Comparison of ENCODE assay signal across 15 cellular contexts in genomic region chr20:61499859-61500258, GRCh38.
DNase-seq lines count a peak whose midpoint lies in the region; ATAC-seq and TF ChIP-seq lines count a peak whose summit lies in the region.
"Had no signal": no experiment of that assay in that cellular context is flagged by ENCODE, and none has a peak within 500 bp of the region (broad histone marks: within the 10 kb centered on the region; RNA-seq: fewer than 3 reads in every experiment).

No MANE protein-coding gene starts in this region.

- no peak overlapping the region for H2AFZ ChIP-seq in neuronal stem cell (ENCODE audit: low read length)
- H2AFZ ChIP-seq: parathyroid adenoma had no signal

- H3K9ac ChIP-seq in neuronal stem cell (ENCODE audit: low read depth, low read length, poor library complexity): no peak overlapping the region
- H3K9ac ChIP-seq: parathyroid adenoma had no signal

- ATAC-seq in GM18870 (IDR thresholded peaks at IDR 0.05; ENCODE audit: unreplicated experiment): no peak
- ATAC-seq: SK-N-SH treated with all-trans-retinoic acid at 6 μM for 48 hours had no signal

- no peaks in the 10 kb centered on the region for H3K27me3 ChIP-seq in neuronal stem cell (ENCODE audit: control insufficient read depth in 3 of 3, insufficient read depth in 3 of 3, low read depth in 1 of 3, low read length in 3 of 3)

- in situ Hi-C loops in astrocyte of the spinal cord (cut with HindIII; ENCODE audit: low sequenced_read_pairs): no loop called here

- H2BK15ac ChIP-seq in neuronal stem cell (ENCODE audit: low read length): no peak overlapping the region

- H4K8ac ChIP-seq in neuronal stem cell (ENCODE audit: low read depth, low read length): no peak overlapping the region

- peak overlapping the region; percentile 16 for H2AK5ac ChIP-seq in neuronal stem cell (ENCODE audit: low read depth, low read length)

- no peaks in the 10 kb centered on the region for H3K79me1 ChIP-seq in neuronal stem cell (ENCODE audit: low read depth, low read length)

- no peak overlapping the region for H2BK120ac ChIP-seq in neuronal stem cell (ENCODE audit: low read depth, low read length)

- H3K27ac ChIP-seq in neuronal stem cell (replicated peaks; ENCODE audit: low read length): no peak overlapping the region
- H3K27ac ChIP-seq: parathyroid adenoma had no signal

- DNase-seq in EL: peak; percentile 38
- peak; percentile 88 for DNase-seq in NCI-H2227 (lab: John Stamatoyannopoulos, UW; ENCODE audit: unreplicated experiment)
- DNase-seq in astrocyte of the spinal cord (ENCODE audit: low read depth, low spot score): peak; percentile 46
- no peak for DNase-seq in neuronal stem cell (ENCODE audit: low spot score)
- DNase-seq in OCI-M1 (lab: John Stamatoyannopoulos, UW): no peak
- no peak for DNase-seq in activated CD4-positive, CD25-positive, alpha-beta regulatory T cell treated with anti-CD3 and anti-CD28 coated beads, Interleukin-2, amount 50 U/mL, for 72 hours
- DNase-seq: activated CD4-positive, alpha-beta T cell treated with anti-CD3 and anti-CD28 coated beads, Interleukin-2, amount 10 ng/mL, durations not matched to agents 7 days and 5 days; activated naive CD4-positive, alpha-beta T cell treated with anti-CD3 and anti-CD28 coated beads, Interleukin-2, amount 50 U/mL, for 16 hours; cortex of kidney; H7; small intestine; stimulated activated CD4-positive, alpha-beta T cell treated with anti-CD3 and anti-CD28 coated beads, Interleukin-4, amount 100 ng/mL, for 24 hours had no signal

- H3K4me1 ChIP-seq in neuronal stem cell (ENCODE audit: control insufficient read depth in 2 of 2, insufficient read depth in 1 of 2, low read depth in 1 of 2, low read length in 2 of 2): peaks cover 9 to 14% of the 10 kb centered on the region in 2 donors
- H3K4me1 ChIP-seq: parathyroid adenoma had no signal

- H3K4ac ChIP-seq in neuronal stem cell (ENCODE audit: low read length): no peak overlapping the region

- no peak overlapping the region for H3K4me2 ChIP-seq in neuronal stem cell (ENCODE audit: insufficient read depth, low read length, poor library complexity, severe bottlenecking)

- no peak overlapping the region for H2BK5ac ChIP-seq in neuronal stem cell (ENCODE audit: low read length)

- H4K91ac ChIP-seq in neuronal stem cell (ENCODE audit: low read depth, low read length, poor library complexity): no peak overlapping the region

- peaks cover 0 to 2% of the 10 kb centered on the region in 2 donors for H3K9me3 ChIP-seq in neuronal stem cell (replicated peaks in 1 of 2; ENCODE audit: control insufficient read depth in 2 of 2, insufficient read depth in 1 of 2, low read depth in 1 of 2, low read length in 2 of 2)

- TF ChIP-seq CTCF in astrocyte of the spinal cord (IDR thresholded peaks at IDR 0.05; ENCODE audit: low read depth, low read length): no peak

- H2BK12ac ChIP-seq in neuronal stem cell (ENCODE audit: low read length): no peak overlapping the region

- H3K14ac ChIP-seq in neuronal stem cell (ENCODE audit: low read length): no peak overlapping the region

- H3K4me3 ChIP-seq in astrocyte of the spinal cord (ENCODE audit: low read depth, low read length): no peak overlapping the region
- no peak overlapping the region for H3K4me3 ChIP-seq in neuronal stem cell (ENCODE audit: low read length in 2 of 2)

- no peak overlapping the region for H3K18ac ChIP-seq in neuronal stem cell (ENCODE audit: low read length)

- WGBS in neuronal stem cell (ENCODE audit: extremely low coverage in 2 of 2, insufficient read length in 2 of 2, insufficient replicate concordance in 1 of 2), 2 donors: no CpG with 5 or more reads among the region's 10 CpGs

- H3K23ac ChIP-seq in neuronal stem cell (ENCODE audit: low read depth, low read length, poor library complexity): no peak overlapping the region

- no peaks in the 10 kb centered on the region for H3K36me3 ChIP-seq in neuronal stem cell (replicated peaks in 1 of 2; ENCODE audit: control insufficient read depth in 2 of 2, insufficient read depth in 2 of 2, low read length in 2 of 2)

Comparison
In these comparisons a context has a peak if more than half of its experiments do, and no peak if none do; other contexts are left out.
1. DNase-seq: peak in EL (single experiment), NCI-H2227 (single experiment) and astrocyte of the spinal cord (single experiment); none in neuronal stem cell (single experiment), OCI-M1 (single experiment) and activated CD4-positive, CD25-positive, alpha-beta regulatory T cell treated with anti-CD3 and anti-CD28 coated beads, Interleukin-2, amount 50 U/mL, for 72 hours (single experiment).